ENCODE assay signal across 1 cellular context in genomic region chr1:195345149-195345548, GRCh38.
TF ChIP-seq lines count a peak whose summit lies in the region.

No MANE protein-coding gene starts in this region.

TF ChIP-seq in liver, 16 proteins besides CTCF, POLR2A, EP300 and RAD21 (continued from another document):
- TF ChIP-seq REST (IDR thresholded peaks at IDR 0.05), result no peak
- no peak for TF ChIP-seq EGR1 (IDR thresholded peaks at IDR 0.05; ENCODE audit: low read depth in 2 of 2)
- no peak for TF ChIP-seq ZBTB33 (IDR thresholded peaks at IDR 0.05)
- no peak for TF ChIP-seq HNF4A (conservative IDR thresholded peaks at IDR 0.05)
- no peak for TF ChIP-seq HNF4G (IDR thresholded peaks at IDR 0.05)
- TF ChIP-seq TAF1 (conservative IDR thresholded peaks at IDR 0.05), result no peak
